Comparison of ENCODE assay signal across 8 cellular contexts in the genomic region with DNA sequence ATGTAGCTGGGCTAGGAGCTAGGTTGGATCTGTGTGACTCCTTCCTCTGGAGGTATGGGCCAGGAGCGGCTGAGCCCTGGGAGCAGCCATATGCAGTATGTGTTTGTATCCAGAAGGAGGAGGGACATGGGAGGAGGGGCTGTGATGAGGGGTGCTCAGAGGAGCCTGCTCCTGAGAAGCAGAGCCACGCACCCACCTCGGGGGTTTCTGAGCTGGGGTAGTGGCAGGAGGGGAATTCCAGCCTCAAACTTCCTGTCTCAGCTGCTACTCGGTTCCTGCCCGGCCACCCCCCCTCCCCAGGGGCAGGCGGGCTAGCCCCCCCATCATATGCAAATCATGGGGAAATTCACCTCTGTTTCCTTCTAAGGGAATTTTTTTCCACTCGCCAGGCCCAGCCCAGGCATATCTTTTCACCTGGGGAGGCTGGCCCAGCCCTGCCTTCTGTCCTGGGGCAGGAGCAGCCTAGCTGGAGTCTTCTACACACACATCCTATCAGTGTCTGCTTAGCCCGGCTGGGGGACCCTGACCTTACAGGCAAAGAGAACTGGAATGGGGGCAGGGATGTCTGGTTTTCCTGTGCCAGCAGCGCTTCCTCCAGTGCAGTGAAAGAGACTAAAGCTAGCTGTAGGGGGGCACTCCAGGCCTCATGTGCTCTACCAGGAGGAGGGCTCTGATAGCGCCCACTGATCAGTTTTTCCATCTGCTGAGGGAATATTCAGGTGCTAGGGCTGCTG. TPM values are rescaled to one million over a fixed set of nuclear protein-coding genes. Genes with fewer than 3 reads are reported as not detected.
DNase-seq lines count a peak whose midpoint lies in the region; ATAC-seq lines count a peak whose summit lies in the region.

No MANE protein-coding gene starts in this region.

- ATAC-seq in GM18517 (IDR thresholded peaks at IDR 0.05; ENCODE audit: unreplicated experiment) (peak; percentile 46), HG02852 (IDR thresholded peaks at IDR 0.05; ENCODE audit: unreplicated experiment) (peak; percentile 38), right cardiac atrium (no peak)

- no peaks in the 10 kb centered on the region for H3K9me3 ChIP-seq in right cardiac atrium (ENCODE audit: control insufficient read depth, low read length)
- no peaks in the 10 kb centered on the region for H3K9me3 ChIP-seq in skeletal muscle tissue (ENCODE audit: control insufficient read depth in 3 of 3, low read length in 3 of 3)

- H3K27ac ChIP-seq in right cardiac atrium (ENCODE audit: low read length) (peak overlapping the region; percentile 49), skeletal muscle tissue (ENCODE audit: low read depth, low read length) (peak overlapping the region; percentile 95)

- WGBS in right cardiac atrium = 25% methylated on average over 10 of the region's 10 CpGs

- H3K4me3 ChIP-seq in right cardiac atrium (ENCODE audit: low read length) (peak overlapping the region; percentile 90), skeletal muscle tissue (ENCODE audit: low read length in 3 of 3) (peak overlapping the region; percentile 75 to 100 (median 82))

- no peaks in the 10 kb centered on the region for H3K27me3 ChIP-seq in right cardiac atrium (ENCODE audit: control insufficient read depth, insufficient read depth)
- H3K27me3 ChIP-seq in skeletal muscle tissue (ENCODE audit: control insufficient read depth in 3 of 3, insufficient read depth in 3 of 3, low read length in 3 of 3) = no peaks in the 10 kb centered on the region

- DNase-seq in RPMI8226 = peak; percentile 23
- peak; percentile 86 for DNase-seq in activated naive CD4-positive, alpha-beta T cell treated with Interleukin-2 at 50 U/mL for 16 hours
- peak in 1 of 3 donors; percentile 62 for DNase-seq in right cardiac atrium
- DNase-seq in HuH-7.5 (ENCODE audit: low spot score) = no peak
- no peak for DNase-seq in hepatic stellate cell (ENCODE audit: low spot score)

- H3K36me3 ChIP-seq in skeletal muscle tissue (ENCODE audit: control insufficient read depth in 3 of 3, insufficient read depth in 3 of 3, low read length in 3 of 3) = peaks cover 35 to 41% (median 41%) of the 10 kb centered on the region in 3 donors

- intact Hi-C loops in right cardiac atrium (cut with DNase I) = no loop called here

- peaks cover 29% of the 10 kb centered on the region for H3K4me1 ChIP-seq in right cardiac atrium (ENCODE audit: control insufficient read depth, insufficient read depth, low read length)
- H3K4me1 ChIP-seq in skeletal muscle tissue (ENCODE audit: control insufficient read depth in 3 of 3, insufficient read depth in 3 of 3, low read length in 3 of 3) = peaks cover 68 to 82% (median 72%) of the 10 kb centered on the region in 3 donors

- H3K9ac ChIP-seq in skeletal muscle tissue (ENCODE audit: low read depth in 1 of 3, low read length in 3 of 3) = peak overlapping the region; percentile 73 to 94 (median 92)

RNA-seq across cellular contexts. Expression of gene ZC3H12A, which starts 3.0 kb away (rescaled TPM):
- total RNA-seq in right cardiac atrium = 10 to 100 TPM in 1 of 4 donors, 1 to 10 TPM in 3; 6.0 to 15.1 (median 8.1) TPM
- polyA plus RNA-seq in right cardiac atrium = 7.2 TPM
- 1.0 TPM for total RNA-seq in skeletal muscle tissue

RNA-seq across cellular contexts. Expression of gene MEAF6, which starts 37.2 kb away (rescaled TPM):
- total RNA-seq in right cardiac atrium (10 to 100 TPM; 35.0 to 40.1 (median 39.2) TPM), skeletal muscle tissue (36.5 TPM)
- 32.7 TPM for polyA plus RNA-seq in right cardiac atrium

Comparison
In these comparisons a context has a peak if more than half of its experiments do, and no peak if none do; other contexts are left out.
1. ATAC-seq: peak in GM18517 (single experiment) and HG02852 (single experiment); none in right cardiac atrium (0 of 2).
2. DNase-seq: peak in RPMI8226 (single experiment) and activated naive CD4-positive, alpha-beta T cell treated with Interleukin-2 at 50 U/mL for 16 hours (single experiment); none in HuH-7.5 (single experiment) and hepatic stellate cell (single experiment).